Comparison of ENCODE assay signal across 1 cellular context in genomic region chr18:50281295-50281971, GRCh38.
TF ChIP-seq lines count a peak whose summit lies in the region.

A gene with protein sequence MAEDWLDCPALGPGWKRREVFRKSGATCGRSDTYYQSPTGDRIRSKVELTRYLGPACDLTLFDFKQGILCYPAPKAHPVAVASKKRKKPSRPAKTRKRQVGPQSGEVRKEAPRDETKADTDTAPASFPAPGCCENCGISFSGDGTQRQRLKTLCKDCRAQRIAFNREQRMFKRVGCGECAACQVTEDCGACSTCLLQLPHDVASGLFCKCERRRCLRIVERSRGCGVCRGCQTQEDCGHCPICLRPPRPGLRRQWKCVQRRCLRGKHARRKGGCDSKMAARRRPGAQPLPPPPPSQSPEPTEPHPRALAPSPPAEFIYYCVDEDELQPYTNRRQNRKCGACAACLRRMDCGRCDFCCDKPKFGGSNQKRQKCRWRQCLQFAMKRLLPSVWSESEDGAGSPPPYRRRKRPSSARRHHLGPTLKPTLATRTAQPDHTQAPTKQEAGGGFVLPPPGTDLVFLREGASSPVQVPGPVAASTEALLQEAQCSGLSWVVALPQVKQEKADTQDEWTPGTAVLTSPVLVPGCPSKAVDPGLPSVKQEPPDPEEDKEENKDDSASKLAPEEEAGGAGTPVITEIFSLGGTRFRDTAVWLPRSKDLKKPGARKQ (minus strand): TSS chr18:50281523. CDS start chr18:50279992, 1,531 bp downstream.

TF ChIP-seq in HepG2, 621 proteins besides CTCF, POLR2A, EP300 and RAD21 (continued from another document and continues in another):
- TF ChIP-seq NR2C2 (CRISPR knock-in tag; IDR thresholded peaks at IDR 0.05; ENCODE audit: borderline replicate concordance) (peak; percentile 99), SIN3A (IDR thresholded peaks at IDR 0.05; ENCODE audit: borderline replicate concordance, low read depth, low read length) (peak; percentile 91), ZNF879 (CRISPR knock-in tag; IDR thresholded peaks at IDR 0.05) (peak; percentile 39; the same call in 1 of the 2 replicates), NFYC (CRISPR knock-in tag; IDR thresholded peaks at IDR 0.05) (peak; percentile 65), HNRNPLL (IDR thresholded peaks at IDR 0.05; ENCODE audit: low read depth, low read length, poor library complexity, severe bottlenecking) (peak; percentile 87), KDM2A (CRISPR knock-in tag; IDR thresholded peaks at IDR 0.05; ENCODE audit: borderline replicate concordance, low read depth) (peak; percentile 93), ESRRA (CRISPR knock-in tag; IDR thresholded peaks at IDR 0.05; ENCODE audit: low read depth) (no peak), PAWR (CRISPR knock-in tag; IDR thresholded peaks at IDR 0.05; ENCODE audit: borderline replicate concordance) (0 out of 2 replicates have a peak, but pooled peaks have one; percentile 71), ZMYM3 (CRISPR knock-in tag; IDR thresholded peaks at IDR 0.05) (no peak; the same call in 1 of the 2 replicates), ZNF124 (CRISPR knock-in tag; IDR thresholded peaks at IDR 0.05) (0 out of 2 replicates have a peak, but pooled peaks have one; percentile 19), AKNA (CRISPR knock-in tag; IDR thresholded peaks at IDR 0.05; ENCODE audit: borderline replicate concordance) (no peak), ZBTB40 (IDR thresholded peaks at IDR 0.05) (peak; percentile 72), ZBTB40 (CRISPR knock-in tag; IDR thresholded peaks at IDR 0.05) (no peak; the same call in 1 of the 2 replicates), SAFB2 (CRISPR knock-in tag; IDR thresholded peaks at IDR 0.05; ENCODE audit: borderline replicate concordance, low read depth) (no peak), ZNF180 (CRISPR knock-in tag; IDR thresholded peaks at IDR 0.05; ENCODE audit: borderline replicate concordance, low read depth) (0 out of 2 replicates have a peak, but pooled peaks have one; percentile 53), HIVEP1 (CRISPR knock-in tag; IDR thresholded peaks at IDR 0.05) (peak; percentile 27; the same call in 1 of the 2 replicates), ZNF766 (CRISPR knock-in tag; IDR thresholded peaks at IDR 0.05; ENCODE audit: borderline replicate concordance) (peak; percentile 40; the same call in 1 of the 2 replicates)
- TF ChIP-seq, protein P1, sequence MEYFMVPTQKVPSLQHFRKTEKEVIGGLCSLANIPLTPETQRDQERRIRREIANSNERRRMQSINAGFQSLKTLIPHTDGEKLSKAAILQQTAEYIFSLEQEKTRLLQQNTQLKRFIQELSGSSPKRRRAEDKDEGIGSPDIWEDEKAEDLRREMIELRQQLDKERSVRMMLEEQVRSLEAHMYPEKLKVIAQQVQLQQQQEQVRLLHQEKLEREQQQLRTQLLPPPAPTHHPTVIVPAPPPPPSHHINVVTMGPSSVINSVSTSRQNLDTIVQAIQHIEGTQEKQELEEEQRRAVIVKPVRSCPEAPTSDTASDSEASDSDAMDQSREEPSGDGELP (IDR thresholded peaks at IDR 0.05; ENCODE audit: borderline replicate concordance, low read depth), result peak; percentile 19; the same call in 1 of the 2 replicates
- TF ChIP-seq, protein P2, sequence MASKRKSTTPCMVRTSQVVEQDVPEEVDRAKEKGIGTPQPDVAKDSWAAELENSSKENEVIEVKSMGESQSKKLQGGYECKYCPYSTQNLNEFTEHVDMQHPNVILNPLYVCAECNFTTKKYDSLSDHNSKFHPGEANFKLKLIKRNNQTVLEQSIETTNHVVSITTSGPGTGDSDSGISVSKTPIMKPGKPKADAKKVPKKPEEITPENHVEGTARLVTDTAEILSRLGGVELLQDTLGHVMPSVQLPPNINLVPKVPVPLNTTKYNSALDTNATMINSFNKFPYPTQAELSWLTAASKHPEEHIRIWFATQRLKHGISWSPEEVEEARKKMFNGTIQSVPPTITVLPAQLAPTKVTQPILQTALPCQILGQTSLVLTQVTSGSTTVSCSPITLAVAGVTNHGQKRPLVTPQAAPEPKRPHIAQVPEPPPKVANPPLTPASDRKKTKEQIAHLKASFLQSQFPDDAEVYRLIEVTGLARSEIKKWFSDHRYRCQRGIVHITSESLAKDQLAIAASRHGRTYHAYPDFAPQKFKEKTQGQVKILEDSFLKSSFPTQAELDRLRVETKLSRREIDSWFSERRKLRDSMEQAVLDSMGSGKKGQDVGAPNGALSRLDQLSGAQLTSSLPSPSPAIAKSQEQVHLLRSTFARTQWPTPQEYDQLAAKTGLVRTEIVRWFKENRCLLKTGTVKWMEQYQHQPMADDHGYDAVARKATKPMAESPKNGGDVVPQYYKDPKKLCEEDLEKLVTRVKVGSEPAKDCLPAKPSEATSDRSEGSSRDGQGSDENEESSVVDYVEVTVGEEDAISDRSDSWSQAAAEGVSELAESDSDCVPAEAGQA (IDR thresholded peaks at IDR 0.05; ENCODE audit: low read depth), result peak; percentile 43; the same call in 1 of the 2 replicates
- TF ChIP-seq, protein P2 (CRISPR knock-in tag; IDR thresholded peaks at IDR 0.05; ENCODE audit: borderline replicate concordance), result no peak
- TF ChIP-seq, protein P3, sequence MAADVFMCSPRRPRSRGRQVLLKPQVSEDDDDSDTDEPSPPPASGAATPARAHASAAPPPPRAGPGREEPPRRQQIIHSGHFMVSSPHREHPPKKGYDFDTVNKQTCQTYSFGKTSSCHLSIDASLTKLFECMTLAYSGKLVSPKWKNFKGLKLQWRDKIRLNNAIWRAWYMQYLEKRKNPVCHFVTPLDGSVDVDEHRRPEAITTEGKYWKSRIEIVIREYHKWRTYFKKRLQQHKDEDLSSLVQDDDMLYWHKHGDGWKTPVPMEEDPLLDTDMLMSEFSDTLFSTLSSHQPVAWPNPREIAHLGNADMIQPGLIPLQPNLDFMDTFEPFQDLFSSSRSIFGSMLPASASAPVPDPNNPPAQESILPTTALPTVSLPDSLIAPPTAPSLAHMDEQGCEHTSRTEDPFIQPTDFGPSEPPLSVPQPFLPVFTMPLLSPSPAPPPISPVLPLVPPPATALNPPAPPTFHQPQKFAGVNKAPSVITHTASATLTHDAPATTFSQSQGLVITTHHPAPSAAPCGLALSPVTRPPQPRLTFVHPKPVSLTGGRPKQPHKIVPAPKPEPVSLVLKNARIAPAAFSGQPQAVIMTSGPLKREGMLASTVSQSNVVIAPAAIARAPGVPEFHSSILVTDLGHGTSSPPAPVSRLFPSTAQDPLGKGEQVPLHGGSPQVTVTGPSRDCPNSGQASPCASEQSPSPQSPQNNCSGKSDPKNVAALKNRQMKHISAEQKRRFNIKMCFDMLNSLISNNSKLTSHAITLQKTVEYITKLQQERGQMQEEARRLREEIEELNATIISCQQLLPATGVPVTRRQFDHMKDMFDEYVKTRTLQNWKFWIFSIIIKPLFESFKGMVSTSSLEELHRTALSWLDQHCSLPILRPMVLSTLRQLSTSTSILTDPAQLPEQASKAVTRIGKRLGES (CRISPR knock-in tag; IDR thresholded peaks at IDR 0.05; ENCODE audit: borderline replicate concordance), result no peak
